In genomic region chr12:120713861-120714482, GRCh38 we compare ENCODE assay signal across 8 cellular contexts. TPM values are rescaled to one million over a fixed set of nuclear protein-coding genes. Genes with fewer than 3 reads are reported as not detected.
A peak's percentile ranks its signal among the peaks of the same experiment; 100 is the strongest.
DNase-seq lines count a peak whose midpoint lies in the region; ATAC-seq and TF ChIP-seq lines count a peak whose summit lies in the region.

No MANE protein-coding gene starts in this region.

- peak; percentile 88 for TF ChIP-seq CTCF in fibroblast of pulmonary artery (IDR thresholded peaks at IDR 0.05; ENCODE audit: low read length, missing control alignments)
- peak; percentile 77 for TF ChIP-seq CTCF in thoracic aorta (IDR thresholded peaks at IDR 0.05)

- no peaks in the 10 kb centered on the region for H3K27me3 ChIP-seq in thoracic aorta (replicated peaks; ENCODE audit: insufficient read depth)

- H3K36me3 ChIP-seq in thoracic aorta: peaks cover 27% of the 10 kb centered on the region

- no peak overlapping the region for H3K27ac ChIP-seq in thoracic aorta

- H3K4me3 ChIP-seq in fibroblast of pulmonary artery (replicated peaks; ENCODE audit: low read depth, low read length): no peak overlapping the region
- no peak overlapping the region for H3K4me3 ChIP-seq in thoracic aorta

- peaks cover 7 to 20% of the 10 kb centered on the region in 2 donors for H3K36me3 Mint-ChIP-seq in activated T-cell treated with anti-CD3 and anti-CD28 coated beads, Interleukin-2, amount 50 U/mL, for 72 hours (ENCODE audit: insufficient read depth in 2 of 2)

- peak overlapping the region; percentile 37 to 62 for H3K4me3 Mint-ChIP-seq in activated T-cell treated with anti-CD3 and anti-CD28 coated beads, Interleukin-2, amount 50 U/mL, for 72 hours

- ATAC-seq in activated T-cell treated with anti-CD3 and anti-CD28 coated beads, Interleukin-2, amount 50 U/mL, for 72 hours (replicated peaks in 1 of 2): peak; percentile 65
- ATAC-seq in thoracic aorta (ENCODE audit: insufficient number of reproducible peaks, low FRiP score, low read depth) (no peak), HG03342 (IDR thresholded peaks at IDR 0.05; ENCODE audit: unreplicated experiment) (no peak)

- H3K9me3 ChIP-seq in thoracic aorta: no peaks in the 10 kb centered on the region

- peaks cover 9 to 22% of the 10 kb centered on the region in 2 donors for H3K4me1 ChIP-seq in thoracic aorta (ENCODE audit: control insufficient read depth in 1 of 2, low read depth in 2 of 2)

- peaks cover 48% of the 10 kb centered on the region for H3K4me1 Mint-ChIP-seq in activated T-cell treated with anti-CD3 and anti-CD28 coated beads, Interleukin-2, amount 50 U/mL, for 72 hours (ENCODE audit: low read depth)

- no peaks in the 10 kb centered on the region for H3K27me3 Mint-ChIP-seq in activated T-cell treated with anti-CD3 and anti-CD28 coated beads, Interleukin-2, amount 50 U/mL, for 72 hours (ENCODE audit: low read depth)

- peak overlapping the region; percentile 90 for H3K27ac Mint-ChIP-seq in activated T-cell treated with anti-CD3 and anti-CD28 coated beads, Interleukin-2, amount 50 U/mL, for 72 hours

- no peaks in the 10 kb centered on the region for H3K9me3 Mint-ChIP-seq in activated T-cell treated with anti-CD3 and anti-CD28 coated beads, Interleukin-2, amount 50 U/mL, for 72 hours

- peak; percentile 64 for DNase-seq in GDM1 (lab: John Stamatoyannopoulos, UW)
- peak; percentile 81 for DNase-seq in M059J (ENCODE audit: low read depth)
- peak; percentile 84 for DNase-seq in RPMI8226
- peak; percentile 80 to 83 for DNase-seq in activated T-cell treated with anti-CD3 and anti-CD28 coated beads, Interleukin-2, amount 50 U/mL, for 72 hours
- peak; percentile 87 for DNase-seq in fibroblast of pulmonary artery (ENCODE audit: low read depth)
- DNase-seq in nucleus accumbens (lab: John Stamatoyannopoulos, UW): peak in 46 of 56 donors; percentile 4 to 83 (median 44)
- DNase-seq in thoracic aorta (ENCODE audit: low spot score): peak; percentile 56

RNA-seq across cellular contexts. Expression of gene UNC119B, which starts 3.7 kb away (rescaled TPM):
- 4.8 and 11.1 TPM in 2 replicates for total RNA-seq in M059J (2014; rRNA removed; shearing (Covaris generic))
- 10 to 100 TPM; 31.2 to 40.5 TPM for total RNA-seq in activated T-cell treated with anti-CD3 and anti-CD28 coated beads, Interleukin-2, amount 50 U/mL, for 72 hours
- 10 to 100 TPM; 26.0 to 26.8 TPM for total RNA-seq in thoracic aorta

RNA-seq across cellular contexts. Expression of gene ACADS, which starts 11.7 kb away (rescaled TPM):
- total RNA-seq in M059J (2014; rRNA removed; shearing (Covaris generic)): 4.8 and 9.1 TPM in 2 replicates
- total RNA-seq in activated T-cell treated with anti-CD3 and anti-CD28 coated beads, Interleukin-2, amount 50 U/mL, for 72 hours: 10 to 100 TPM; 17.8 to 20.0 TPM
- total RNA-seq in thoracic aorta: 10 to 100 TPM; 18.3 to 19.6 TPM

RNA-seq across cellular contexts. Expression of gene MLEC, which starts 27.0 kb away (rescaled TPM):
- 105 and 148 TPM in 2 replicates for total RNA-seq in M059J (2014; rRNA removed; shearing (Covaris generic))
- 10 to 100 TPM; 75.7 to 88.9 TPM for total RNA-seq in activated T-cell treated with anti-CD3 and anti-CD28 coated beads, Interleukin-2, amount 50 U/mL, for 72 hours
- 10 to 100 TPM; 49.1 to 63.1 TPM for total RNA-seq in thoracic aorta

Comparison
In these comparisons a context has a peak if more than half of its experiments do, and no peak if none do; other contexts are left out.
1. ATAC-seq: peak in activated T-cell treated with anti-CD3 and anti-CD28 coated beads, Interleukin-2, amount 50 U/mL, for 72 hours (2 of 2); none in thoracic aorta (single experiment) and HG03342 (single experiment).
2. Peak in every context shown above with its lines, with median percentiles within 50 percentile points of each other: DNase-seq.